32 cellular contexts compared by ENCODE assay signal in genomic region chr17:15442316-15443185, GRCh38. TPM values are rescaled to one million over a fixed set of nuclear protein-coding genes. Genes with fewer than 3 reads are reported as not detected.
DNase-seq lines count a peak whose midpoint lies in the region; ATAC-seq and TF ChIP-seq lines count a peak whose summit lies in the region.
"Had no signal": no experiment of that assay in that cellular context is flagged by ENCODE, and none has a peak within 500 bp of the region (broad histone marks: within the 10 kb centered on the region; RNA-seq: fewer than 3 reads in every experiment).

No MANE protein-coding gene starts in this region.

- H2AFZ ChIP-seq in SK-N-SH (ENCODE audit: low read depth): no peak overlapping the region
- H2AFZ ChIP-seq in trophoblast cell (ENCODE audit: insufficient read depth, low read length, poor library complexity): no peak overlapping the region
- no peak overlapping the region for H2AFZ ChIP-seq in Karpas-422 (ENCODE audit: low read length)
- H2AFZ ChIP-seq in OCI-LY7 (ENCODE audit: low read length): no peak overlapping the region
- H2AFZ ChIP-seq: GM23338 had no signal

- no peak for TF ChIP-seq RAD21 in SK-N-SH (IDR thresholded peaks at IDR 0.05; ENCODE audit: low read length)

- H3K9me3 ChIP-seq in SK-N-SH: no peaks in the 10 kb centered on the region
- H3K9me3 ChIP-seq in trophoblast cell (ENCODE audit: insufficient read depth, low read depth, low read length): no peaks in the 10 kb centered on the region
- peaks cover 6% of the 10 kb centered on the region for H3K9me3 ChIP-seq in Karpas-422 (ENCODE audit: low read length)
- 0 out of 2 replicates have a peak, but pooled peaks cover under 1% of the 10 kb centered on the region for H3K9me3 ChIP-seq in OCI-LY7 (ENCODE audit: low read length)
- H3K9me3 ChIP-seq: esophagus muscularis mucosa, gastrocnemius medialis, right atrium auricular region, suprapubic skin, uterus had no signal

- H3K18ac ChIP-seq in trophoblast cell (ENCODE audit: low read length): no peak overlapping the region

- H3K27ac Mint-ChIP-seq in activated naive CD8-positive, alpha-beta T cell treated with anti-CD3 and anti-CD28 coated beads for 36 hours: no peak overlapping the region
- H3K27ac Mint-ChIP-seq in T-helper 2 cell treated with Interferon-gamma antibody and Interleukin-4, amounts not matched to agents 5 μg/mL and 100 μg/mL, for 36 hours: no peak overlapping the region
- H3K27ac Mint-ChIP-seq: activated CD4-positive, alpha-beta T cell treated with anti-CD3 and anti-CD28 coated beads, Interleukin-2, amount 10 ng/mL, durations not matched to agents 7 days and 5 days; activated CD8-positive, alpha-beta memory T cell treated with anti-CD3 and anti-CD28 coated beads, Interleukin-2, amount 10 ng/mL, durations not matched to agents 7 days and 5 days; activated naive CD4-positive, alpha-beta T cell treated with anti-CD3 and anti-CD28 coated beads for 36 hours; activated T-cell treated with anti-CD3 and anti-CD28 coated beads, Interleukin-2, amount 50 U/mL, for 72 hours; CD4-positive, alpha-beta memory T cell; GM23338; natural killer cell; WTC11 had no signal

- no peak for ATAC-seq in SK-N-SH treated with all-trans-retinoic acid at 6 μM for 48 hours
- ATAC-seq: activated CD8-positive, alpha-beta memory T cell treated with anti-CD3 and anti-CD28 coated beads, Interleukin-2, amount 10 ng/mL, durations not matched to agents 7 days and 5 days; activated T-cell treated with anti-CD3 and anti-CD28 coated beads, Interleukin-2, amount 50 U/mL, for 72 hours; gastrocnemius medialis; GM12878; GM23338; HepG2; left ventricle myocardium superior; natural killer cell; WTC11 had no signal

- no peak overlapping the region for H2BK120ac ChIP-seq in trophoblast cell (ENCODE audit: insufficient read depth, low read length, poor library complexity)

- no peak for TF ChIP-seq CTCF in SK-N-SH (IDR thresholded peaks at IDR 0.05)
- no peak for TF ChIP-seq CTCF in OCI-LY7 (conservative IDR thresholded peaks at IDR 0.05; ENCODE audit: low read length)

- H3K79me2 ChIP-seq in SK-N-SH (ENCODE audit: insufficient read depth): no peaks in the 10 kb centered on the region
- no peaks in the 10 kb centered on the region for H3K79me2 ChIP-seq in trophoblast cell (ENCODE audit: control insufficient read depth, insufficient read depth, low read length, poor library complexity)
- no peaks in the 10 kb centered on the region for H3K79me2 ChIP-seq in Karpas-422 (ENCODE audit: low read length)
- H3K79me2 ChIP-seq in OCI-LY7 (ENCODE audit: insufficient read depth, low read depth, low read length): no peaks in the 10 kb centered on the region

- peaks cover 29% of the 10 kb centered on the region for H3K36me3 Mint-ChIP-seq in activated naive CD8-positive, alpha-beta T cell treated with anti-CD3 and anti-CD28 coated beads for 36 hours
- H3K36me3 Mint-ChIP-seq in T-helper 2 cell treated with Interferon-gamma antibody and Interleukin-4, amounts not matched to agents 5 μg/mL and 100 μg/mL, for 36 hours (ENCODE audit: low read depth): peaks cover 22% of the 10 kb centered on the region

- peaks cover 8% of the 10 kb centered on the region for H3K4me1 Mint-ChIP-seq in activated naive CD8-positive, alpha-beta T cell treated with anti-CD3 and anti-CD28 coated beads for 36 hours
- H3K4me1 Mint-ChIP-seq in T-helper 2 cell treated with Interferon-gamma antibody and Interleukin-4, amounts not matched to agents 5 μg/mL and 100 μg/mL, for 36 hours (ENCODE audit: low read depth): peaks cover 4% of the 10 kb centered on the region
- H3K4me1 Mint-ChIP-seq: natural killer cell had no signal

- H3K4me3 ChIP-seq in SK-N-SH (ENCODE audit: low read depth in 2 of 2, low read length in 1 of 2): no peak overlapping the region
- H3K4me3 ChIP-seq in trophoblast cell (ENCODE audit: low read depth, low read length): no peak overlapping the region
- no peak overlapping the region for H3K4me3 ChIP-seq in Karpas-422 (ENCODE audit: low read length)
- H3K4me3 ChIP-seq in OCI-LY7 (ENCODE audit: low read depth, low read length, poor library complexity, severe bottlenecking): no peak overlapping the region
- H3K4me3 ChIP-seq: coronary artery, esophagus muscularis mucosa, gastrocnemius medialis, GM12878, GM23338, right atrium auricular region, suprapubic skin, uterus had no signal

- no peak overlapping the region for H2AK5ac ChIP-seq in trophoblast cell (ENCODE audit: low read length)

- no peak overlapping the region for H3K4me2 ChIP-seq in SK-N-SH
- no peak overlapping the region for H3K4me2 ChIP-seq in trophoblast cell (ENCODE audit: low read length)
- no peak overlapping the region for H3K4me2 ChIP-seq in Karpas-422 (ENCODE audit: low read depth, low read length, poor library complexity, severe bottlenecking)
- no peak overlapping the region for H3K4me2 ChIP-seq in OCI-LY7 (ENCODE audit: low read length)
- H3K4me2 ChIP-seq: GM23338 had no signal

- no peak overlapping the region for H3K27ac ChIP-seq in SK-N-SH (ENCODE audit: low read depth in 2 of 2, low read length in 1 of 2)
- H3K27ac ChIP-seq in trophoblast cell (ENCODE audit: low read depth, low read length): no peak overlapping the region
- H3K27ac ChIP-seq in Karpas-422 (ENCODE audit: low read length): no peak overlapping the region
- no peak overlapping the region for H3K27ac ChIP-seq in OCI-LY7 (ENCODE audit: low read depth, low read length, poor library complexity, severe bottlenecking)
- H3K27ac ChIP-seq: coronary artery, gastrocnemius medialis, suprapubic skin, uterus had no signal

- H2BK12ac ChIP-seq in trophoblast cell (ENCODE audit: low read length): no peak overlapping the region

- no peaks in the 10 kb centered on the region for H3K27me3 Mint-ChIP-seq in activated naive CD8-positive, alpha-beta T cell treated with anti-CD3 and anti-CD28 coated beads for 36 hours
- H3K27me3 Mint-ChIP-seq in T-helper 2 cell treated with Interferon-gamma antibody and Interleukin-4, amounts not matched to agents 5 μg/mL and 100 μg/mL, for 36 hours (ENCODE audit: low read depth): no peaks in the 10 kb centered on the region
- H3K27me3 Mint-ChIP-seq: activated CD4-positive, alpha-beta T cell treated with anti-CD3 and anti-CD28 coated beads, Interleukin-2, amount 10 ng/mL, durations not matched to agents 7 days and 5 days; activated CD8-positive, alpha-beta memory T cell treated with anti-CD3 and anti-CD28 coated beads, Interleukin-2, amount 10 ng/mL, durations not matched to agents 7 days and 5 days; CD4-positive, alpha-beta memory T cell had no signal

- H4K20me1 ChIP-seq in SK-N-SH (ENCODE audit: insufficient read depth) (no peaks in the 10 kb centered on the region), Karpas-422 (ENCODE audit: insufficient read depth, low read depth, low read length) (no peaks in the 10 kb centered on the region), OCI-LY7 (ENCODE audit: insufficient read depth, low read length) (no peaks in the 10 kb centered on the region)

- H3K14ac ChIP-seq in trophoblast cell (ENCODE audit: low read length): peak overlapping the region; percentile 24

- no peak overlapping the region for H3K4me3 Mint-ChIP-seq in activated naive CD8-positive, alpha-beta T cell treated with anti-CD3 and anti-CD28 coated beads for 36 hours
- H3K4me3 Mint-ChIP-seq in T-helper 2 cell treated with Interferon-gamma antibody and Interleukin-4, amounts not matched to agents 5 μg/mL and 100 μg/mL, for 36 hours: no peak overlapping the region
- H3K4me3 Mint-ChIP-seq: activated CD4-positive, alpha-beta T cell treated with anti-CD3 and anti-CD28 coated beads, Interleukin-2, amount 10 ng/mL, durations not matched to agents 7 days and 5 days; activated CD8-positive, alpha-beta memory T cell treated with anti-CD3 and anti-CD28 coated beads, Interleukin-2, amount 10 ng/mL, durations not matched to agents 7 days and 5 days; activated naive CD4-positive, alpha-beta T cell treated with anti-CD3 and anti-CD28 coated beads for 36 hours; activated T-cell treated with anti-CD3 and anti-CD28 coated beads, Interleukin-2, amount 50 U/mL, for 72 hours; CD4-positive, alpha-beta memory T cell; GM23338; natural killer cell; WTC11 had no signal

- H3K9me3 Mint-ChIP-seq in activated naive CD8-positive, alpha-beta T cell treated with anti-CD3 and anti-CD28 coated beads for 36 hours: peaks cover 3% of the 10 kb centered on the region
- peaks cover 6% of the 10 kb centered on the region for H3K9me3 Mint-ChIP-seq in T-helper 2 cell treated with Interferon-gamma antibody and Interleukin-4, amounts not matched to agents 5 μg/mL and 100 μg/mL, for 36 hours
- H3K9me3 Mint-ChIP-seq: activated naive CD4-positive, alpha-beta T cell treated with anti-CD3 and anti-CD28 coated beads for 36 hours; activated T-cell treated with anti-CD3 and anti-CD28 coated beads, Interleukin-2, amount 50 U/mL, for 72 hours; GM23338 had no signal

- peaks cover 0 to 3% of the 10 kb centered on the region in 2 experiments for H3K36me3 ChIP-seq in SK-N-SH (replicated peaks in 1 of 2; ENCODE audit: control insufficient read depth in 1 of 2, insufficient read depth in 2 of 2, low read length in 1 of 2)
- H3K36me3 ChIP-seq in trophoblast cell (ENCODE audit: control insufficient read depth in 1 of 2, insufficient read depth in 2 of 2, low read length in 2 of 2): peaks cover 2 to 6% of the 10 kb centered on the region in 2 experiments
- peaks cover 4% of the 10 kb centered on the region for H3K36me3 ChIP-seq in Karpas-422 (ENCODE audit: insufficient read depth, low read length)
- H3K36me3 ChIP-seq in OCI-LY7 (ENCODE audit: insufficient read depth, low read length): no peaks in the 10 kb centered on the region; the same call in 1 of the 2 replicates
- H3K36me3 ChIP-seq: esophagus muscularis mucosa, gastrocnemius medialis, right atrium auricular region, suprapubic skin, uterus had no signal

- CTCF ChIA-PET in SK-N-SH (lab: Yijun Ruan, JAX) (interaction anchor here (1.4 kb wide), 1 partner anchor 60 kb away, joined by 5 read pairs; no protein-coding TSS in a partner anchor), OCI-LY7 (lab: Charles Lee; ENCODE audit: unreplicated experiment) (no interaction called here)

- H4K8ac ChIP-seq in trophoblast cell (ENCODE audit: low read depth, low read length): no peak overlapping the region

- H3K9me2 ChIP-seq in SK-N-SH (no peaks in the 10 kb centered on the region), Karpas-422 (replicated peaks; ENCODE audit: insufficient read depth, low read length) (no peaks in the 10 kb centered on the region), OCI-LY7 (ENCODE audit: insufficient read depth, low read length) (no peaks in the 10 kb centered on the region)

- H3K79me1 ChIP-seq in trophoblast cell (ENCODE audit: low read length): peaks cover 14% of the 10 kb centered on the region

- POLR2A ChIA-PET in SK-N-SH (lab: Yijun Ruan, JAX): no interaction called here
- POLR2A ChIA-PET in OCI-LY7 (lab: Charles Lee): interaction anchor here (0.7 kb wide), 1 partner anchor 34 kb away, joined by 3 read pairs; no protein-coding TSS in a partner anchor

- TF ChIP-seq EP300 in SK-N-SH (IDR thresholded peaks at IDR 0.05; ENCODE audit: borderline replicate concordance in 1 of 2, low read depth in 1 of 2, low read length in 1 of 2): no peak

- no peak overlapping the region for H4K12ac ChIP-seq in trophoblast cell (ENCODE audit: low read depth, low read length)

- no peak overlapping the region for H3K23ac ChIP-seq in trophoblast cell (ENCODE audit: low read length)

- H3K4me1 ChIP-seq in SK-N-SH (ENCODE audit: control insufficient read depth in 1 of 2, insufficient read depth in 2 of 2, low read depth in 1 of 2, low read length in 1 of 2) (peaks cover 10 to 14% of the 10 kb centered on the region in 2 experiments), trophoblast cell (ENCODE audit: control insufficient read depth in 1 of 2, insufficient read depth in 2 of 2, low read length in 2 of 2) (peaks cover 18 to 19% of the 10 kb centered on the region in 2 experiments), Karpas-422 (ENCODE audit: low read length) (peaks cover 6% of the 10 kb centered on the region), OCI-LY7 (ENCODE audit: insufficient read depth, low read length, poor library complexity, severe bottlenecking) (no peaks in the 10 kb centered on the region)
- H3K4me1 ChIP-seq: suprapubic skin, uterus had no signal

- H3K9ac ChIP-seq in SK-N-SH (no peak overlapping the region), trophoblast cell (ENCODE audit: low read length) (no peak overlapping the region), Karpas-422 (ENCODE audit: low read length) (no peak overlapping the region)

- H4K91ac ChIP-seq in trophoblast cell (ENCODE audit: low read depth, low read length): no peak overlapping the region

- H3K4ac ChIP-seq in trophoblast cell (ENCODE audit: low read depth, low read length): no peak overlapping the region

- DNase-seq in SK-N-SH (no peak), head of caudate nucleus (peak in 37 of 42 donors; percentile 29 to 83 (median 67)), trophoblast cell (no peak), Karpas-422 (no peak), OCI-LY7 (ENCODE audit: low spot score) (no peak)
- DNase-seq in activated naive CD8-positive, alpha-beta T cell treated with anti-CD3 and anti-CD28 coated beads for 36 hours: no peak
- no peak for DNase-seq in T-helper 2 cell treated with Interferon-gamma antibody and Interleukin-4, amounts not matched to agents 5 μg/mL and 100 μg/mL, for 36 hours (ENCODE audit: low spot score)
- DNase-seq: 8988T; activated CD4-positive, alpha-beta T cell treated with anti-CD3 and anti-CD28 coated beads, Interleukin-2, amount 10 ng/mL, durations not matched to agents 7 days and 5 days; activated CD8-positive, alpha-beta memory T cell treated with anti-CD3 and anti-CD28 coated beads, Interleukin-2, amount 10 ng/mL, durations not matched to agents 7 days and 5 days; activated naive CD4-positive, alpha-beta T cell treated with anti-CD3 and anti-CD28 coated beads for 36 hours; activated T-cell treated with anti-CD3 and anti-CD28 coated beads, Interleukin-2, amount 50 U/mL, for 72 hours; CD4-positive, alpha-beta memory T cell; gastrocnemius medialis; left ventricle myocardium superior; natural killer cell; NCI-H1694 treated with DMSO at 0.1 percent for 48 hours; NCI-H524 treated with DMSO at 0.1 percent for 48 hours; Right ventricle myocardium superior; stimulated activated CD4-positive, alpha-beta T cell treated with anti-CD3 and anti-CD28 coated beads, Interleukin-12 subunit alpha, Interleukin-12 subunit beta, amount 100 ng/mL, for 4 hours; stimulated activated CD4-positive, alpha-beta T cell treated with anti-CD3 and anti-CD28 coated beads, Interleukin-4, amount 100 ng/mL, for 1 hour; T1000; uterus had no signal

- peaks cover 10% of the 10 kb centered on the region for H3F3A ChIP-seq in SK-N-SH (replicated peaks; ENCODE audit: insufficient read depth)

- BruUV-seq in OCI-LY7 (replicated peaks; lab: Mats Ljungman, UMichigan): no TSS peak

- H3K27me3 ChIP-seq in SK-N-SH (ENCODE audit: insufficient read depth): no peaks in the 10 kb centered on the region
- no peaks in the 10 kb centered on the region for H3K27me3 ChIP-seq in trophoblast cell (ENCODE audit: insufficient read depth, low read length)
- no peaks in the 10 kb centered on the region for H3K27me3 ChIP-seq in Karpas-422 (ENCODE audit: low read length)
- H3K27me3 ChIP-seq: esophagus muscularis mucosa, gastrocnemius medialis, right atrium auricular region, suprapubic skin, uterus had no signal

- H2BK5ac ChIP-seq in trophoblast cell (ENCODE audit: low read depth, low read length, poor library complexity): no peak overlapping the region

- intact Hi-C loops in head of caudate nucleus (cut with DNase I): no loop called here
- intact Hi-C loops in OCI-LY7 (cut with micrococcal nuclease; ENCODE audit: unreplicated experiment): no loop called here

- 96% methylated on average over 13 of the region's 13 CpGs for WGBS in SK-N-SH (ENCODE audit: low lambda C conversion rate)
- WGBS in trophoblast cell (ENCODE audit: extremely low coverage, insufficient coverage, insufficient read length): no CpG with 5 or more reads among the region's 13 CpGs

RNA-seq across cellular contexts. Expression of gene CDRT4, which starts 24.9 kb away (rescaled TPM):
- 3.8 and 4.6 TPM in 2 replicates for polyA plus RNA-seq in SK-N-SH (2012; rRNA removed)
- polyA plus RNA-seq in SK-N-SH (2012; cell fraction: cytosol; rRNA removed): 0.15 and 0.39 TPM in 2 replicates
- 39.1 and 56.6 TPM in 2 replicates for polyA plus RNA-seq in SK-N-SH (2012; cell fraction: nucleus; rRNA removed)
- 10.1 and 12.1 TPM in 2 replicates for polyA plus RNA-seq in trophoblast cell (2013)
- 1 to 10 TPM; 1.9 to 3.2 TPM for total RNA-seq in activated naive CD8-positive, alpha-beta T cell treated with anti-CD3 and anti-CD28 coated beads for 36 hours
- total RNA-seq in Karpas-422 (2014; rRNA removed; shearing (Covaris generic); ENCODE audit: low replicate concordance): 11.7 and 13.6 TPM in 2 replicates
- total RNA-seq in OCI-LY7 (2014; rRNA removed; shearing (Covaris generic)): 0.31 and 1.7 TPM in 2 replicates
- total RNA-seq in OCI-LY7 (2022): 6.2 and 7.1 TPM in 2 replicates

Comparison
In these comparisons a context has a peak if more than half of its experiments do, and no peak if none do; other contexts are left out.
1. DNase-seq: peak in head of caudate nucleus (37 of 42); none in SK-N-SH (single experiment), trophoblast cell (0 of 2), activated naive CD8-positive, alpha-beta T cell treated with anti-CD3 and anti-CD28 coated beads for 36 hours (single experiment), Karpas-422 (single experiment), T-helper 2 cell treated with Interferon-gamma antibody and Interleukin-4, amounts not matched to agents 5 μg/mL and 100 μg/mL, for 36 hours (single experiment) and OCI-LY7 (single experiment).